14 cellular contexts compared by ENCODE assay signal in genomic region chr7:18637516-18637915, GRCh38.
A peak's percentile ranks its signal among the peaks of the same experiment; 100 is the strongest.
DNase-seq lines count a peak whose midpoint lies in the region; ATAC-seq and TF ChIP-seq lines count a peak whose summit lies in the region.
"Had no signal": no experiment of that assay in that cellular context is flagged by ENCODE, and none has a peak within 500 bp of the region (broad histone marks: within the 10 kb centered on the region; RNA-seq: fewer than 3 reads in every experiment).

No MANE protein-coding gene starts in this region.

- ATAC-seq in esophagus mucosa (peak; percentile 42), HG02588 (IDR thresholded peaks at IDR 0.05; ENCODE audit: unreplicated experiment) (no peak), HG03521 (IDR thresholded peaks at IDR 0.05; ENCODE audit: unreplicated experiment) (no peak), HG03175 (IDR thresholded peaks at IDR 0.05; ENCODE audit: unreplicated experiment) (no peak)
- ATAC-seq: A549, K562 had no signal

- peak overlapping the region; percentile 46 for H3K27ac Mint-ChIP-seq in progenitor cell of endocrine pancreas

- in situ Hi-C loops in G401 (cut with HindIII; ENCODE audit: low sequenced_read_pairs), result no loop called here

- no peaks in the 10 kb centered on the region for H3K27me3 Mint-ChIP-seq in progenitor cell of endocrine pancreas
- H3K27me3 Mint-ChIP-seq: CD4-positive, CD25-positive, alpha-beta regulatory T cell had no signal

- TF ChIP-seq CTCF in LNCaP clone FGC (IDR thresholded peaks at IDR 0.05; ENCODE audit: control insufficient read depth, extremely low read depth, insufficient read depth) (no peak), progenitor cell of endocrine pancreas (IDR thresholded peaks at IDR 0.05; ENCODE audit: unreplicated experiment) (no peak)

- no peak overlapping the region for H3K4me3 Mint-ChIP-seq in progenitor cell of endocrine pancreas (ENCODE audit: low read depth)
- H3K4me3 Mint-ChIP-seq: CD4-positive, CD25-positive, alpha-beta regulatory T cell had no signal

- DNase-seq in G401 (ENCODE audit: low spot score) (peak; percentile 35), LNCaP clone FGC (ENCODE audit: low read depth) (peak; percentile 36), progenitor cell of endocrine pancreas (ENCODE audit: low spot score, unreplicated experiment) (no peak)
- DNase-seq in activated CD8-positive, alpha-beta memory T cell treated with anti-CD3 and anti-CD28 coated beads, Interleukin-2, amount 50 U/mL, for 48 hours, result no peak
- DNase-seq: DND-41, GF-D8 had no signal

- H3K4me3 ChIP-seq in LNCaP clone FGC (ENCODE audit: low read depth, low read length), result no peak overlapping the region
- H3K4me3 ChIP-seq: A549, HAP-1, K562 had no signal

- no peaks in the 10 kb centered on the region for H3K9me3 Mint-ChIP-seq in progenitor cell of endocrine pancreas (ENCODE audit: low read depth)

- no peaks in the 10 kb centered on the region for H3K36me3 Mint-ChIP-seq in progenitor cell of endocrine pancreas (ENCODE audit: insufficient read depth)
- H3K36me3 Mint-ChIP-seq: CD4-positive, CD25-positive, alpha-beta regulatory T cell had no signal

- H3K4me1 Mint-ChIP-seq in progenitor cell of endocrine pancreas (ENCODE audit: low read depth), result peaks cover 7% of the 10 kb centered on the region

Comparison
In these comparisons a context has a peak if more than half of its experiments do, and no peak if none do; other contexts are left out.
1. DNase-seq: peak in G401 (single experiment) and LNCaP clone FGC (single experiment); none in progenitor cell of endocrine pancreas (single experiment) and activated CD8-positive, alpha-beta memory T cell treated with anti-CD3 and anti-CD28 coated beads, Interleukin-2, amount 50 U/mL, for 48 hours (single experiment).